In genomic region chr11:44266056-44266780, GRCh38 we compare ENCODE assay signal across 1 cellular context.
TF ChIP-seq lines count a peak whose summit lies in the region.

No MANE protein-coding gene starts in this region.

TF ChIP-seq in H1, 55 proteins besides CTCF, POLR2A, EP300 and RAD21:
- TF ChIP-seq, protein P1, sequence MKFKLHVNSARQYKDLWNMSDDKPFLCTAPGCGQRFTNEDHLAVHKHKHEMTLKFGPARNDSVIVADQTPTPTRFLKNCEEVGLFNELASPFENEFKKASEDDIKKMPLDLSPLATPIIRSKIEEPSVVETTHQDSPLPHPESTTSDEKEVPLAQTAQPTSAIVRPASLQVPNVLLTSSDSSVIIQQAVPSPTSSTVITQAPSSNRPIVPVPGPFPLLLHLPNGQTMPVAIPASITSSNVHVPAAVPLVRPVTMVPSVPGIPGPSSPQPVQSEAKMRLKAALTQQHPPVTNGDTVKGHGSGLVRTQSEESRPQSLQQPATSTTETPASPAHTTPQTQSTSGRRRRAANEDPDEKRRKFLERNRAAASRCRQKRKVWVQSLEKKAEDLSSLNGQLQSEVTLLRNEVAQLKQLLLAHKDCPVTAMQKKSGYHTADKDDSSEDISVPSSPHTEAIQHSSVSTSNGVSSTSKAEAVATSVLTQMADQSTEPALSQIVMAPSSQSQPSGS (IDR thresholded peaks at IDR 0.05; ENCODE audit: low read length), result no peak
- TF ChIP-seq RNF2 (IDR thresholded peaks at IDR 0.05; ENCODE audit: borderline replicate concordance, low read depth, low read length, missing control alignments, poor library complexity, severe bottlenecking), result no peak
- TF ChIP-seq MAFK (IDR thresholded peaks at IDR 0.05; ENCODE audit: low read depth, low read length), result no peak
- TF ChIP-seq KDM1A (IDR thresholded peaks at IDR 0.05; ENCODE audit: borderline replicate concordance, low read length), result no peak
